Comparison of ENCODE assay signal across 13 cellular contexts in genomic region chr12:54689984-54690383, GRCh38. TPM values are rescaled to one million over a fixed set of nuclear protein-coding genes. Genes with fewer than 3 reads are reported as not detected.
DNase-seq lines count a peak whose midpoint lies in the region; FAIRE-seq and TF ChIP-seq lines count a peak whose summit lies in the region.
"Had no signal": no experiment of that assay in that cellular context is flagged by ENCODE, and none has a peak within 500 bp of the region (broad histone marks: within the 10 kb centered on the region; RNA-seq: fewer than 3 reads in every experiment).

No MANE protein-coding gene starts in this region.

- H3K27me3 Mint-ChIP-seq in activated CD4-positive, alpha-beta T cell treated with anti-CD3 and anti-CD28 coated beads, Interleukin-2, amount 10 ng/mL, durations not matched to agents 24 days and 14 days = peaks cover 37% of the 10 kb centered on the region
- peaks cover 25% of the 10 kb centered on the region for H3K27me3 Mint-ChIP-seq in type B pancreatic cell

- no peak overlapping the region for H3K27ac Mint-ChIP-seq in activated CD4-positive, alpha-beta T cell treated with anti-CD3 and anti-CD28 coated beads, Interleukin-2, amount 10 ng/mL, durations not matched to agents 24 days and 14 days
- no peak overlapping the region for H3K27ac Mint-ChIP-seq in type B pancreatic cell

- H3K9me3 Mint-ChIP-seq in activated CD4-positive, alpha-beta T cell treated with anti-CD3 and anti-CD28 coated beads, Interleukin-2, amount 10 ng/mL, durations not matched to agents 24 days and 14 days = no peaks in the 10 kb centered on the region
- peaks cover 4% of the 10 kb centered on the region for H3K9me3 Mint-ChIP-seq in type B pancreatic cell

- H3K4me3 ChIP-seq in NB4 (ENCODE audit: low read depth, low read length) = no peak overlapping the region
- H3K4me3 ChIP-seq in fibroblast of mammary gland (ENCODE audit: control insufficient read depth, low read depth, low read length) = no peak overlapping the region
- H3K4me3 ChIP-seq: PC-9 had no signal

- no peak for FAIRE-seq in D721Med (lab: Jason Lieb, UNC)
- FAIRE-seq: astrocyte, GM19239 had no signal

- no peak overlapping the region for H3K4me3 Mint-ChIP-seq in activated CD4-positive, alpha-beta T cell treated with anti-CD3 and anti-CD28 coated beads, Interleukin-2, amount 10 ng/mL, durations not matched to agents 24 days and 14 days
- H3K4me3 Mint-ChIP-seq in type B pancreatic cell = no peak overlapping the region

- H3K36me3 Mint-ChIP-seq in activated CD4-positive, alpha-beta T cell treated with anti-CD3 and anti-CD28 coated beads, Interleukin-2, amount 10 ng/mL, durations not matched to agents 24 days and 14 days (ENCODE audit: low read depth) = no peaks in the 10 kb centered on the region
- H3K36me3 Mint-ChIP-seq in type B pancreatic cell = no peaks in the 10 kb centered on the region

- DNase-seq in activated CD4-positive, alpha-beta T cell treated with anti-CD3 and anti-CD28 coated beads, Interleukin-2, amount 10 ng/mL, durations not matched to agents 24 days and 14 days = peak; percentile 49
- no peak for DNase-seq in activated CD4-positive, alpha-beta T cell treated with anti-CD3 and anti-CD28 coated beads for 4 hours
- DNase-seq in NB4 (ENCODE audit: low read depth) (peak; percentile 17), fibroblast of mammary gland (ENCODE audit: low read depth) (peak; percentile 1), type B pancreatic cell (ENCODE audit: extremely low spot score, unreplicated experiment) (no peak), nucleus accumbens (lab: John Stamatoyannopoulos, UW) (no peak), NCI-H146 (lab: John Stamatoyannopoulos, UW) (no peak), D721Med (ENCODE audit: insufficient read length, low spot score) (no peak)
- DNase-seq: GDM1; PC-9; stimulated activated naive CD4-positive, alpha-beta T cell treated with Interleukin-2 at 50 U/mL for 16 hours had no signal

- intact Hi-C loops in activated CD4-positive, alpha-beta T cell treated with anti-CD3 and anti-CD28 coated beads, Interleukin-2, amount 10 ng/mL, durations not matched to agents 24 days and 14 days (cut with micrococcal nuclease) = no loop called here

- peak; percentile 28 for TF ChIP-seq CTCF in NB4 (IDR thresholded peaks at IDR 0.05; ENCODE audit: low read depth, low read length)
- peak; percentile 27 for TF ChIP-seq CTCF in fibroblast of mammary gland (conservative IDR thresholded peaks at IDR 0.05; ENCODE audit: control insufficient read depth, insufficient read depth, low read depth, low read length)
- TF ChIP-seq CTCF in type B pancreatic cell (conservative IDR thresholded peaks at IDR 0.05) = peak; percentile 39
- no peak for TF ChIP-seq CTCF in D721Med (IDR thresholded peaks at IDR 0.05; ENCODE audit: insufficient read depth, missing control alignments)

- no peak for TF ChIP-seq POLR2A in NB4 (IDR thresholded peaks at IDR 0.05; ENCODE audit: extremely low read depth, insufficient read length)

- no peaks in the 10 kb centered on the region for H3K4me1 Mint-ChIP-seq in activated CD4-positive, alpha-beta T cell treated with anti-CD3 and anti-CD28 coated beads, Interleukin-2, amount 10 ng/mL, durations not matched to agents 24 days and 14 days
- H3K4me1 Mint-ChIP-seq in type B pancreatic cell (ENCODE audit: unreplicated experiment) = no peaks in the 10 kb centered on the region

RNA-seq across cellular contexts. Expression of gene DCD, which starts 41.8 kb away (rescaled TPM):
- not detected in 2 replicates for total RNA-seq in activated CD4-positive, alpha-beta T cell treated with anti-CD3 and anti-CD28 coated beads, Interleukin-2, amount 10 ng/mL, durations not matched to agents 24 days and 14 days
- total RNA-seq in type B pancreatic cell (ENCODE audit: low replicate concordance) = not detected in 2 replicates
- total RNA-seq: astrocyte, PC-9 had no signal

RNA-seq across cellular contexts. Expression of gene LACRT, which starts 55.3 kb away (rescaled TPM):
- total RNA-seq in activated CD4-positive, alpha-beta T cell treated with anti-CD3 and anti-CD28 coated beads, Interleukin-2, amount 10 ng/mL, durations not matched to agents 24 days and 14 days = not detected in 2 replicates
- total RNA-seq in type B pancreatic cell (ENCODE audit: low replicate concordance) = not detected in 2 replicates
- total RNA-seq: astrocyte, PC-9 had no signal

Comparison
In these comparisons a context has a peak if more than half of its experiments do, and no peak if none do; other contexts are left out.
1. DNase-seq: peak in activated CD4-positive, alpha-beta T cell treated with anti-CD3 and anti-CD28 coated beads, Interleukin-2, amount 10 ng/mL, durations not matched to agents 24 days and 14 days (single experiment), NB4 (single experiment) and fibroblast of mammary gland (single experiment); none in activated CD4-positive, alpha-beta T cell treated with anti-CD3 and anti-CD28 coated beads for 4 hours (0 of 2), type B pancreatic cell (single experiment), nucleus accumbens (0 of 56), NCI-H146 (single experiment) and D721Med (single experiment).